Comparison of ENCODE assay signal across 2 cellular contexts in genomic region chr19:28744943-28745342, GRCh38.
A peak's percentile ranks its signal among the peaks of the same experiment; 100 is the strongest.
TF ChIP-seq lines count a peak whose summit lies in the region.

No MANE protein-coding gene starts in this region.

TF ChIP-seq in HEK293, 187 proteins besides CTCF, POLR2A, EP300 and RAD21:
- TF ChIP-seq SCRT1 (tag by site-specific recombination; IDR thresholded peaks at IDR 0.05; ENCODE audit: borderline replicate concordance): peak; percentile 93
- TF ChIP-seq ZNF24 (tag by site-specific recombination; IDR thresholded peaks at IDR 0.05): no peak
- peak; percentile 97 for TF ChIP-seq SCRT2 (tag by site-specific recombination; IDR thresholded peaks at IDR 0.05)
TF ChIP-seq in HEK293: peak in this region for 2.

TF ChIP-seq in H1, 55 proteins besides CTCF, POLR2A, EP300 and RAD21:
- TF ChIP-seq SIN3A (conservative IDR thresholded peaks at IDR 0.05 in 1 of 2, IDR thresholded peaks at IDR 0.05 in 1 of 2; ENCODE audit: low read depth in 1 of 2, low read length in 2 of 2): no peak
- TF ChIP-seq HDAC2 (IDR thresholded peaks at IDR 0.05; ENCODE audit: borderline replicate concordance in 1 of 2, low read depth in 2 of 2, low read length in 2 of 2): no peak
- no peak for TF ChIP-seq MAFK (IDR thresholded peaks at IDR 0.05; ENCODE audit: low read depth, low read length)
- TF ChIP-seq SP2 (IDR thresholded peaks at IDR 0.05; ENCODE audit: low read length): no peak
- no peak for TF ChIP-seq BRCA1 (IDR thresholded peaks at IDR 0.05; ENCODE audit: low read depth, low read length)
- no peak for TF ChIP-seq CHD1 (IDR thresholded peaks at IDR 0.05; ENCODE audit: low read depth, low read length)
- no peak for TF ChIP-seq CBX8 (IDR thresholded peaks at IDR 0.05; ENCODE audit: borderline replicate concordance, low read depth, low read length)
- TF ChIP-seq KDM4A (IDR thresholded peaks at IDR 0.05; ENCODE audit: low read depth, low read length, severe bottlenecking): no peak
TF ChIP-seq in H1: peak in this region for 0.
